In the genomic region with DNA sequence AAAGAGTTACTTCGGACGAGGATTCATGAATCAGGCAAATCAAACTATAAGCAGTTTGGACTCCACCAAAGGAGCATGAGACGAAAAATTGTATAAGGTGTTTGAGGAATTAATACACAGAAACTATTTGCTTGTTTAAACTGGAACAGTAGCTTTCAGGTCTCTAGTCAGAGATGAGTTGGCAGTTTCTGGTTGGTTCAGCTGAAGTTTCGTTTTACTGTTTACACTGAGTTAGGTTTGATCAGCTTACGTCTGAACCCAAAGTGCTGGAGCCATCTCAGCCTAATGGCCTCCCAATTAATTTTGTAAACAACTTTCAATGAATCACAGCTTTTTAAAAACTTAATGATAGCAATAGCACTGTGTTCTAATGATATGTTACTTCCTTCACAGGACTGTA, we compare ENCODE assay signal across 1 cellular context.
TF ChIP-seq lines count a peak whose summit lies in the region.

No MANE protein-coding gene starts in this region.

TF ChIP-seq in HCT116, 20 proteins besides CTCF, POLR2A, EP300 and RAD21 (continued from another document):
- TF ChIP-seq ZBTB33 (IDR thresholded peaks at IDR 0.05; ENCODE audit: extremely low read depth, insufficient replicate concordance, low read length) = no peak
- no peak for TF ChIP-seq SP1 (IDR thresholded peaks at IDR 0.05; ENCODE audit: low read depth)
TF ChIP-seq in HCT116: peak in this region for 0.
